ENCODE assay signal across 1 cellular context in genomic region chr17:61203765-61204164, GRCh38.
TF ChIP-seq lines count a peak whose summit lies in the region.

No MANE protein-coding gene starts in this region.

TF ChIP-seq in GM23338, 12 proteins besides CTCF, POLR2A, EP300 and RAD21 (continued from another document):
- TF ChIP-seq, protein P1, sequence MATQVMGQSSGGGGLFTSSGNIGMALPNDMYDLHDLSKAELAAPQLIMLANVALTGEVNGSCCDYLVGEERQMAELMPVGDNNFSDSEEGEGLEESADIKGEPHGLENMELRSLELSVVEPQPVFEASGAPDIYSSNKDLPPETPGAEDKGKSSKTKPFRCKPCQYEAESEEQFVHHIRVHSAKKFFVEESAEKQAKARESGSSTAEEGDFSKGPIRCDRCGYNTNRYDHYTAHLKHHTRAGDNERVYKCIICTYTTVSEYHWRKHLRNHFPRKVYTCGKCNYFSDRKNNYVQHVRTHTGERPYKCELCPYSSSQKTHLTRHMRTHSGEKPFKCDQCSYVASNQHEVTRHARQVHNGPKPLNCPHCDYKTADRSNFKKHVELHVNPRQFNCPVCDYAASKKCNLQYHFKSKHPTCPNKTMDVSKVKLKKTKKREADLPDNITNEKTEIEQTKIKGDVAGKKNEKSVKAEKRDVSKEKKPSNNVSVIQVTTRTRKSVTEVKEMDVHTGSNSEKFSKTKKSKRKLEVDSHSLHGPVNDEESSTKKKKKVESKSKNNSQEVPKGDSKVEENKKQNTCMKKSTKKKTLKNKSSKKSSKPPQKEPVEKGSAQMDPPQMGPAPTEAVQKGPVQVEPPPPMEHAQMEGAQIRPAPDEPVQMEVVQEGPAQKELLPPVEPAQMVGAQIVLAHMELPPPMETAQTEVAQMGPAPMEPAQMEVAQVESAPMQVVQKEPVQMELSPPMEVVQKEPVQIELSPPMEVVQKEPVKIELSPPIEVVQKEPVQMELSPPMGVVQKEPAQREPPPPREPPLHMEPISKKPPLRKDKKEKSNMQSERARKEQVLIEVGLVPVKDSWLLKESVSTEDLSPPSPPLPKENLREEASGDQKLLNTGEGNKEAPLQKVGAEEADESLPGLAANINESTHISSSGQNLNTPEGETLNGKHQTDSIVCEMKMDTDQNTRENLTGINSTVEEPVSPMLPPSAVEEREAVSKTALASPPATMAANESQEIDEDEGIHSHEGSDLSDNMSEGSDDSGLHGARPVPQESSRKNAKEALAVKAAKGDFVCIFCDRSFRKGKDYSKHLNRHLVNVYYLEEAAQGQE (IDR thresholded peaks at IDR 0.05; ENCODE audit: unreplicated experiment) = no peak
- TF ChIP-seq EZH2phosphoT487 (IDR thresholded peaks at IDR 0.05; ENCODE audit: unreplicated experiment) = no peak
- TF ChIP-seq ZNF114 (CRISPR knock-in tag; IDR thresholded peaks at IDR 0.05) = no peak
- no peak for TF ChIP-seq CREB1 (CRISPR knock-in tag; IDR thresholded peaks at IDR 0.05; ENCODE audit: low read depth)
- TF ChIP-seq JUNB (IDR thresholded peaks at IDR 0.05; ENCODE audit: unreplicated experiment) = no peak
- no peak for TF ChIP-seq STAT1 (IDR thresholded peaks at IDR 0.05; ENCODE audit: unreplicated experiment)
- TF ChIP-seq, protein P2, sequence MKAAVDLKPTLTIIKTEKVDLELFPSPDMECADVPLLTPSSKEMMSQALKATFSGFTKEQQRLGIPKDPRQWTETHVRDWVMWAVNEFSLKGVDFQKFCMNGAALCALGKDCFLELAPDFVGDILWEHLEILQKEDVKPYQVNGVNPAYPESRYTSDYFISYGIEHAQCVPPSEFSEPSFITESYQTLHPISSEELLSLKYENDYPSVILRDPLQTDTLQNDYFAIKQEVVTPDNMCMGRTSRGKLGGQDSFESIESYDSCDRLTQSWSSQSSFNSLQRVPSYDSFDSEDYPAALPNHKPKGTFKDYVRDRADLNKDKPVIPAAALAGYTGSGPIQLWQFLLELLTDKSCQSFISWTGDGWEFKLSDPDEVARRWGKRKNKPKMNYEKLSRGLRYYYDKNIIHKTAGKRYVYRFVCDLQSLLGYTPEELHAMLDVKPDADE (IDR thresholded peaks at IDR 0.05) = no peak
- no peak for TF ChIP-seq ZNF331 (CRISPR knock-in tag; IDR thresholded peaks at IDR 0.05; ENCODE audit: low read depth)
TF ChIP-seq in GM23338: peak in this region for 0.
